23 cellular contexts compared by ENCODE assay signal in genomic region chr13:46738055-46738454, GRCh38.
"Had no signal": no experiment of that assay in that cellular context is flagged by ENCODE, and none has a peak within 500 bp of the region (broad histone marks: within the 10 kb centered on the region; RNA-seq: fewer than 3 reads in every experiment).

No MANE protein-coding gene starts in this region.

- H3K4me1 Mint-ChIP-seq: activated T-helper 17 cell treated with anti-CD3 and anti-CD28 coated beads, Interleukin-2, amount 50 U/mL, for 72 hours; endodermal cell; memory B cell; nephron progenitor cell; T-cell had no signal

- H3K4me1 ChIP-seq: breast epithelium, heart left ventricle, parathyroid adenoma, thyroid gland had no signal

- H3K27ac Mint-ChIP-seq: activated naive CD8-positive, alpha-beta T cell; activated T-cell treated with anti-CD3 and anti-CD28 coated beads, Interleukin-2, amount 50 U/mL, for 24 hours; activated T-helper 17 cell treated with anti-CD3 and anti-CD28 coated beads, Interleukin-2, amount 50 U/mL, for 72 hours; endodermal cell; memory B cell; nephron progenitor cell; stimulated activated naive CD8-positive, alpha-beta T cell treated with anti-CD3 and anti-CD28 coated beads, Interleukin-15, Interleukin-2, amounts not matched to agents 100 ng/mL and 50 ng/mL, for 24 hours; T-cell; T-helper 2 cell treated with Interferon-gamma antibody and Interleukin-4, amounts not matched to agents 5 μg/mL and 100 μg/mL, for 36 hours had no signal

- H3K4me3 Mint-ChIP-seq: activated naive CD8-positive, alpha-beta T cell; activated T-cell treated with anti-CD3 and anti-CD28 coated beads, Interleukin-2, amount 50 U/mL, for 24 hours; activated T-helper 17 cell treated with anti-CD3 and anti-CD28 coated beads, Interleukin-2, amount 50 U/mL, for 72 hours; endodermal cell; memory B cell; nephron progenitor cell; stimulated activated naive CD8-positive, alpha-beta T cell treated with anti-CD3 and anti-CD28 coated beads, Interleukin-15, Interleukin-2, amounts not matched to agents 100 ng/mL and 50 ng/mL, for 24 hours; T-cell; T-helper 2 cell treated with Interferon-gamma antibody and Interleukin-4, amounts not matched to agents 5 μg/mL and 100 μg/mL, for 36 hours had no signal

- DNase-seq: activated CD4-positive, alpha-beta T cell treated with anti-CD3 and anti-CD28 coated beads, Interleukin-2, amount 50 U/mL, for 4 hours; activated CD8-positive, alpha-beta memory T cell treated with anti-CD3 and anti-CD28 coated beads for 24 hours; activated CD8-positive, alpha-beta memory T cell treated with anti-CD3 and anti-CD28 coated beads, Interleukin-2, amount 50 U/mL, for 4 hours; activated naive CD4-positive, alpha-beta T cell; activated T-cell treated with anti-CD3 and anti-CD28 coated beads, Interleukin-2, amount 50 U/mL, for 24 hours; cortex of kidney; endodermal cell; heart left ventricle; left colon; nephron progenitor cell; right cardiac atrium; stimulated activated CD4-positive, alpha-beta T cell treated with anti-CD3 and anti-CD28 coated beads, Interleukin-1b, Interleukin-23, amount 100 ng/mL, for 48 hours; substantia nigra; T-cell; thyroid gland had no signal

- H3K9me3 ChIP-seq: breast epithelium, heart left ventricle, thyroid gland had no signal

- ATAC-seq: activated T-helper 17 cell treated with anti-CD3 and anti-CD28 coated beads, Interleukin-2, amount 50 U/mL, for 72 hours; heart left ventricle; left colon; right cardiac atrium; T-cell had no signal

- H3K27me3 ChIP-seq: breast epithelium, heart left ventricle, thyroid gland had no signal

- H3K27me3 Mint-ChIP-seq: activated naive CD8-positive, alpha-beta T cell; activated T-cell treated with anti-CD3 and anti-CD28 coated beads, Interleukin-2, amount 50 U/mL, for 24 hours; activated T-helper 17 cell treated with anti-CD3 and anti-CD28 coated beads, Interleukin-2, amount 50 U/mL, for 72 hours; memory B cell; stimulated activated naive CD8-positive, alpha-beta T cell treated with anti-CD3 and anti-CD28 coated beads, Interleukin-15, Interleukin-2, amounts not matched to agents 100 ng/mL and 50 ng/mL, for 24 hours; T-cell had no signal

- H3K9me3 Mint-ChIP-seq: activated T-cell treated with anti-CD3 and anti-CD28 coated beads, Interleukin-2, amount 50 U/mL, for 24 hours; activated T-helper 17 cell treated with anti-CD3 and anti-CD28 coated beads, Interleukin-2, amount 50 U/mL, for 72 hours; endodermal cell; memory B cell; nephron progenitor cell; stimulated activated naive CD8-positive, alpha-beta T cell treated with anti-CD3 and anti-CD28 coated beads, Interleukin-15, Interleukin-2, amounts not matched to agents 100 ng/mL and 50 ng/mL, for 24 hours; T-cell; T-helper 2 cell treated with Interferon-gamma antibody and Interleukin-4, amounts not matched to agents 5 μg/mL and 100 μg/mL, for 36 hours had no signal

- H3K4me3 ChIP-seq: breast epithelium, heart left ventricle, skin epidermis, thyroid gland had no signal
